ENCODE assay signal across 1 cellular context in the genomic region with DNA sequence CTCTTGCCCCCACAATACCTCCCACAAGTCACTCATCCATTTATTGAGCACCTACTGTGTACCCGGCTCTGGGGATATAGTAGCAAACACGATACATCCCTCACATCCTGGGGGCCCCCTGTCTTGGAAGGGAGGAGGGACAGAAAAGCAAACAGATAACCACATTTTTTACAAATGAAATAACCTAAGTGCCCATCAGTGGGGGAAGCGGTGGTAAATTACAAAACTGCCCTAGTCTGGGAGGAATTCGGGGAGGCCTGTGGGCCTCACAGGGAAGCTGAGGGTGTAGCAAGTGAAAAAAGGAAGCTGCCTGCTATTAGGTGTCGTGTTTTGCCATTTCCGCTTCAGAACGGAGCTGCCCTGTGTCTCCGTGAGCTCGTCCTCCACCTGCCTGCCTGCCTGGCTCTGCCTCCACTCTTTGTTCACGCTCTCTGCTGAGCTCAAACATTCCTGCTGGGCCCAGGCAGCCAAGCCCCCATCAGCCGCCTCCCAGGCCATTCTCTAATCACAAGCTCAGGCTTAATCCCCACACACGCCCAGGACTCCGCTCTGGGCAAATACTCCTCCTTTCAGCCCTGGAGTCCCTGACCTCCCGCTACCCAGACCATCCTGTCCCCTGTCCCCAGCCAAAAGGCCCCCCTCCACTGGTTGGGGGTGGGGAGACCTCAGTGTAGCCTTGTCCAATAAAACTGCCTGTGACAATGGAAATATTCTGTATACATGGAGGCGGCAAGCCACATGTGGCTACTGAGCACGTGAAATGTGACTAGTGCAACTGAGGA.
TF ChIP-seq lines count a peak whose summit lies in the region.

No MANE protein-coding gene starts in this region.

TF ChIP-seq in HepG2, 621 proteins besides CTCF, POLR2A, EP300 and RAD21 (continued from another document):
- TF ChIP-seq ZNF615 (CRISPR knock-in tag; IDR thresholded peaks at IDR 0.05; ENCODE audit: borderline replicate concordance) (no peak), ZNF12 (CRISPR knock-in tag; IDR thresholded peaks at IDR 0.05) (peak; percentile 34; the same call in 1 of the 2 replicates), FIP1L1 (IDR thresholded peaks at IDR 0.05; ENCODE audit: borderline replicate concordance, insufficient read depth, low read depth, low read length) (no peak), TAF1 (CRISPR knock-in tag; IDR thresholded peaks at IDR 0.05) (peak; percentile 68), HOXA7 (CRISPR knock-in tag; IDR thresholded peaks at IDR 0.05) (no peak), YEATS4 (CRISPR knock-in tag; IDR thresholded peaks at IDR 0.05; ENCODE audit: borderline replicate concordance) (peak; percentile 42; the same call in 1 of the 2 replicates), ZNF556 (CRISPR knock-in tag; IDR thresholded peaks at IDR 0.05; ENCODE audit: borderline replicate concordance) (0 out of 2 replicates have a peak, but pooled peaks have one; percentile 62), TBX2 (CRISPR knock-in tag; IDR thresholded peaks at IDR 0.05; ENCODE audit: borderline replicate concordance) (peak; percentile 55; the same call in 1 of the 2 replicates), ZNF253 (CRISPR knock-in tag; IDR thresholded peaks at IDR 0.05; ENCODE audit: borderline replicate concordance) (0 out of 2 replicates have a peak, but pooled peaks have one; percentile 12)
- TF ChIP-seq, protein P1, sequence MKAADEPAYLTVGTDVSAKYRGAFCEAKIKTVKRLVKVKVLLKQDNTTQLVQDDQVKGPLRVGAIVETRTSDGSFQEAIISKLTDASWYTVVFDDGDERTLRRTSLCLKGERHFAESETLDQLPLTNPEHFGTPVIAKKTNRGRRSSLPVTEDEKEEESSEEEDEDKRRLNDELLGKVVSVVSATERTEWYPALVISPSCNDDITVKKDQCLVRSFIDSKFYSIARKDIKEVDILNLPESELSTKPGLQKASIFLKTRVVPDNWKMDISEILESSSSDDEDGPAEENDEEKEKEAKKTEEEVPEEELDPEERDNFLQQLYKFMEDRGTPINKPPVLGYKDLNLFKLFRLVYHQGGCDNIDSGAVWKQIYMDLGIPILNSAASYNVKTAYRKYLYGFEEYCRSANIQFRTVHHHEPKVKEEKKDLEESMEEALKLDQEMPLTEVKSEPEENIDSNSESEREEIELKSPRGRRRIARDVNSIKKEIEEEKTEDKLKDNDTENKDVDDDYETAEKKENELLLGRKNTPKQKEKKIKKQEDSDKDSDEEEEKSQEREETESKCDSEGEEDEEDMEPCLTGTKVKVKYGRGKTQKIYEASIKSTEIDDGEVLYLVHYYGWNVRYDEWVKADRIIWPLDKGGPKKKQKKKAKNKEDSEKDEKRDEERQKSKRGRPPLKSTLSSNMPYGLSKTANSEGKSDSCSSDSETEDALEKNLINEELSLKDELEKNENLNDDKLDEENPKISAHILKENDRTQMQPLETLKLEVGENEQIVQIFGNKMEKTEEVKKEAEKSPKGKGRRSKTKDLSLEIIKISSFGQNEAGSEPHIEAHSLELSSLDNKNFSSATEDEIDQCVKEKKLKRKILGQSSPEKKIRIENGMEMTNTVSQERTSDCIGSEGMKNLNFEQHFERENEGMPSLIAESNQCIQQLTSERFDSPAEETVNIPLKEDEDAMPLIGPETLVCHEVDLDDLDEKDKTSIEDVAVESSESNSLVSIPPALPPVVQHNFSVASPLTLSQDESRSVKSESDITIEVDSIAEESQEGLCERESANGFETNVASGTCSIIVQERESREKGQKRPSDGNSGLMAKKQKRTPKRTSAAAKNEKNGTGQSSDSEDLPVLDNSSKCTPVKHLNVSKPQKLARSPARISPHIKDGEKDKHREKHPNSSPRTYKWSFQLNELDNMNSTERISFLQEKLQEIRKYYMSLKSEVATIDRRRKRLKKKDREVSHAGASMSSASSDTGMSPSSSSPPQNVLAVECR (CRISPR knock-in tag; IDR thresholded peaks at IDR 0.05; ENCODE audit: borderline replicate concordance): peak; percentile 61; the same call in 1 of the 2 replicates
- TF ChIP-seq, protein P2, sequence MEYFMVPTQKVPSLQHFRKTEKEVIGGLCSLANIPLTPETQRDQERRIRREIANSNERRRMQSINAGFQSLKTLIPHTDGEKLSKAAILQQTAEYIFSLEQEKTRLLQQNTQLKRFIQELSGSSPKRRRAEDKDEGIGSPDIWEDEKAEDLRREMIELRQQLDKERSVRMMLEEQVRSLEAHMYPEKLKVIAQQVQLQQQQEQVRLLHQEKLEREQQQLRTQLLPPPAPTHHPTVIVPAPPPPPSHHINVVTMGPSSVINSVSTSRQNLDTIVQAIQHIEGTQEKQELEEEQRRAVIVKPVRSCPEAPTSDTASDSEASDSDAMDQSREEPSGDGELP (IDR thresholded peaks at IDR 0.05; ENCODE audit: borderline replicate concordance, low read depth): peak; percentile 47; the same call in 1 of the 2 replicates
- TF ChIP-seq, protein P3, sequence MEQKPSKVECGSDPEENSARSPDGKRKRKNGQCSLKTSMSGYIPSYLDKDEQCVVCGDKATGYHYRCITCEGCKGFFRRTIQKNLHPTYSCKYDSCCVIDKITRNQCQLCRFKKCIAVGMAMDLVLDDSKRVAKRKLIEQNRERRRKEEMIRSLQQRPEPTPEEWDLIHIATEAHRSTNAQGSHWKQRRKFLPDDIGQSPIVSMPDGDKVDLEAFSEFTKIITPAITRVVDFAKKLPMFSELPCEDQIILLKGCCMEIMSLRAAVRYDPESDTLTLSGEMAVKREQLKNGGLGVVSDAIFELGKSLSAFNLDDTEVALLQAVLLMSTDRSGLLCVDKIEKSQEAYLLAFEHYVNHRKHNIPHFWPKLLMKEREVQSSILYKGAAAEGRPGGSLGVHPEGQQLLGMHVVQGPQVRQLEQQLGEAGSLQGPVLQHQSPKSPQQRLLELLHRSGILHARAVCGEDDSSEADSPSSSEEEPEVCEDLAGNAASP (CRISPR knock-in tag; IDR thresholded peaks at IDR 0.05; ENCODE audit: borderline replicate concordance): peak; percentile 85; the same call in 1 of the 2 replicates
- TF ChIP-seq, protein P4, sequence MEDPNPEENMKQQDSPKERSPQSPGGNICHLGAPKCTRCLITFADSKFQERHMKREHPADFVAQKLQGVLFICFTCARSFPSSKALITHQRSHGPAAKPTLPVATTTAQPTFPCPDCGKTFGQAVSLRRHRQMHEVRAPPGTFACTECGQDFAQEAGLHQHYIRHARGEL (CRISPR knock-in tag; IDR thresholded peaks at IDR 0.05): no peak
